In genomic region chr2:37873229-37873628, GRCh38 we compare ENCODE assay signal across 18 cellular contexts. TPM values are rescaled to one million over a fixed set of nuclear protein-coding genes. Genes with fewer than 3 reads are reported as not detected.
DNase-seq lines count a peak whose midpoint lies in the region; ATAC-seq and TF ChIP-seq lines count a peak whose summit lies in the region.
"Had no signal": no experiment of that assay in that cellular context is flagged by ENCODE, and none has a peak within 500 bp of the region (broad histone marks: within the 10 kb centered on the region; RNA-seq: fewer than 3 reads in every experiment).

No MANE protein-coding gene starts in this region.

- H3K4me3 ChIP-seq in sigmoid colon: no peak overlapping the region
- H3K4me3 ChIP-seq: lower lobe of right lung, testis had no signal

- no peak for TF ChIP-seq CTCF in sigmoid colon (IDR thresholded peaks at IDR 0.05)

- TF ChIP-seq EP300 in sigmoid colon (IDR thresholded peaks at IDR 0.05): no peak

- H3K36me3 Mint-ChIP-seq in activated naive CD8-positive, alpha-beta T cell treated with anti-CD3 and anti-CD28 coated beads for 36 hours: no peaks in the 10 kb centered on the region
- H3K36me3 Mint-ChIP-seq: naive thymus-derived CD4-positive, alpha-beta T cell had no signal

- peak; percentile 21 for ATAC-seq in Right ventricle myocardium inferior
- ATAC-seq in left cardiac atrium: no peak
- ATAC-seq in GM21390 (IDR thresholded peaks at IDR 0.05; ENCODE audit: unreplicated experiment): no peak
- ATAC-seq: lower lobe of right lung; naive thymus-derived CD4-positive, alpha-beta T cell had no signal

- WGBS in sigmoid colon, 2 donors: 75 to 86% methylated on average over 3 of the region's 3 CpGs

- H3K27ac ChIP-seq in sigmoid colon: peak overlapping the region; percentile 16 to 88 (median 84)
- H3K27ac ChIP-seq: lower lobe of right lung, testis had no signal

- no peak for TF ChIP-seq POLR2A in sigmoid colon (IDR thresholded peaks at IDR 0.05)

- H3K4me1 Mint-ChIP-seq in activated naive CD8-positive, alpha-beta T cell treated with anti-CD3 and anti-CD28 coated beads for 36 hours: peaks cover 28% of the 10 kb centered on the region
- H3K4me1 Mint-ChIP-seq: B cell had no signal

- no peaks in the 10 kb centered on the region for H3K9me3 Mint-ChIP-seq in activated naive CD8-positive, alpha-beta T cell treated with anti-CD3 and anti-CD28 coated beads for 36 hours
- H3K9me3 Mint-ChIP-seq: activated B cell treated with CpG ODN at 0.5 μM for 24 hours; naive thymus-derived CD4-positive, alpha-beta T cell had no signal

- peaks cover 0 to 57% (median 52%) of the 10 kb centered on the region in 4 donors for H3K4me1 ChIP-seq in sigmoid colon
- H3K4me1 ChIP-seq: lower lobe of right lung had no signal

- peaks cover 6% of the 10 kb centered on the region for H3K27me3 Mint-ChIP-seq in activated naive CD8-positive, alpha-beta T cell treated with anti-CD3 and anti-CD28 coated beads for 36 hours

- DNase-seq in Right ventricle myocardium inferior (ENCODE audit: missing footprints) (no peak), left cardiac atrium (no peak), NCI-H128 (lab: John Stamatoyannopoulos, UW; ENCODE audit: unreplicated experiment) (peak; percentile 17), sigmoid colon (no peak), retina (no peak)
- no peak for DNase-seq in activated naive CD8-positive, alpha-beta T cell treated with anti-CD3 and anti-CD28 coated beads for 36 hours
- no peak for DNase-seq in activated CD4-positive, CD25-positive, alpha-beta regulatory T cell (lab: John Stamatoyannopoulos, UW)
- DNase-seq: activated B cell treated with CpG ODN at 0.5 μM for 24 hours; DMS79; Karpas-422; lower lobe of right lung; naive thymus-derived CD4-positive, alpha-beta T cell; NK-92 treated with Interleukin-12 subunit alpha and Interleukin-12 subunit beta, amount 100 ng/mL, for 24 hours; RPMI8226; T-helper 1 cell; testis had no signal

- no peaks in the 10 kb centered on the region for H3K36me3 ChIP-seq in sigmoid colon
- H3K36me3 ChIP-seq: lower lobe of right lung had no signal

- intact Hi-C loops in Right ventricle myocardium inferior (cut with DNase I): loop anchor here (2.0 to 10.0 kb wide), 3 partner anchors 22 to 708 kb away; partner anchors contain the start of gene CDC42EP3
- intact Hi-C loops in left cardiac atrium (cut with DNase I): loop anchor here in 1 of 2 donors (10.0 kb wide), 1 partner anchor 208 kb away; no protein-coding TSS in a partner anchor
- intact Hi-C loops in sigmoid colon (cut with DNase I): loop anchor here (5.0 kb wide), 1 partner anchor 201 kb away; the partner anchor contains the start of gene CDC42EP3

- H3K27ac Mint-ChIP-seq in activated naive CD8-positive, alpha-beta T cell treated with anti-CD3 and anti-CD28 coated beads for 36 hours: peak overlapping the region; percentile 95
- H3K27ac Mint-ChIP-seq: activated B cell treated with CpG ODN at 0.5 μM for 24 hours, B cell had no signal

- H3K4me3 Mint-ChIP-seq in activated naive CD8-positive, alpha-beta T cell treated with anti-CD3 and anti-CD28 coated beads for 36 hours: no peak overlapping the region
- H3K4me3 Mint-ChIP-seq: activated B cell treated with CpG ODN at 0.5 μM for 24 hours, B cell had no signal

- no peaks in the 10 kb centered on the region for H3K27me3 ChIP-seq in sigmoid colon
- H3K27me3 ChIP-seq: testis had no signal

- no peaks in the 10 kb centered on the region for H3K9me3 ChIP-seq in sigmoid colon
- H3K9me3 ChIP-seq: lower lobe of right lung, testis had no signal

RNA-seq across cellular contexts. Expression of gene RMDN2, which starts 51.9 kb away (rescaled TPM):
- total RNA-seq in Right ventricle myocardium inferior (5.8 TPM), left cardiac atrium (1 to 10 TPM; 4.6 to 5.8 TPM), sigmoid colon (10 to 100 TPM in 2 of 4 donors, 1 to 10 TPM in 2; 4.5 to 13.0 (median 9.6) TPM)
- 1 to 10 TPM; 2.8 to 3.2 TPM for total RNA-seq in activated naive CD8-positive, alpha-beta T cell treated with anti-CD3 and anti-CD28 coated beads for 36 hours
- polyA plus RNA-seq in sigmoid colon: 10 to 100 TPM in 1 of 3 donors, 1 to 10 TPM in 2; 4.2 to 15.6 (median 8.3) TPM
